11 cellular contexts compared by ENCODE assay signal in genomic region chr3:186722457-186722856, GRCh38. TPM values are rescaled to one million over a fixed set of nuclear protein-coding genes. Genes with fewer than 3 reads are reported as not detected.
DNase-seq lines count a peak whose midpoint lies in the region; ATAC-seq and TF ChIP-seq lines count a peak whose summit lies in the region.
"Had no signal": no experiment of that assay in that cellular context is flagged by ENCODE, and none has a peak within 500 bp of the region (broad histone marks: within the 10 kb centered on the region; RNA-seq: fewer than 3 reads in every experiment).

No MANE protein-coding gene starts in this region.

- H3K36me3 Mint-ChIP-seq in WTC11 = no peaks in the 10 kb centered on the region
- H3K36me3 Mint-ChIP-seq: stimulated activated memory B cell treated with anti-CD40 and anti-IgM and Interleukin-4, amounts not matched to agents 10 μg/mL and 1 μg/mL and 100 μg/mL, for 72 hours had no signal

- POLR2A ChIA-PET in WTC11 (lab: Charles Lee) = no interaction called here

- H3K27ac Mint-ChIP-seq in WTC11 = no peak overlapping the region
- H3K27ac Mint-ChIP-seq: stimulated activated memory B cell treated with anti-CD40 and anti-IgM and Interleukin-4, amounts not matched to agents 10 μg/mL and 1 μg/mL and 100 μg/mL, for 72 hours had no signal

- H3K4me3 Mint-ChIP-seq in WTC11 = no peak overlapping the region
- H3K4me3 Mint-ChIP-seq: stimulated activated memory B cell treated with anti-CD40 and anti-IgM and Interleukin-4, amounts not matched to agents 10 μg/mL and 1 μg/mL and 100 μg/mL, for 72 hours had no signal

- no peaks in the 10 kb centered on the region for H3K27me3 Mint-ChIP-seq in WTC11 (ENCODE audit: low read depth)
- H3K27me3 Mint-ChIP-seq: stimulated activated memory B cell treated with anti-CD40 and anti-IgM and Interleukin-4, amounts not matched to agents 10 μg/mL and 1 μg/mL and 100 μg/mL, for 72 hours had no signal

- CTCF ChIA-PET in WTC11 (lab: Charles Lee) = interaction anchor here (0.6 to 3.1 kb wide), 4 partner anchors 14 to 230 kb away, joined by 3 to 17 read pairs (median 6); no protein-coding TSS in a partner anchor

- no peak for TF ChIP-seq CTCF in WTC11 (IDR thresholded peaks at IDR 0.05)

- DNase-seq in AG20443 (ENCODE audit: low spot score) (peak; percentile 28), HT-29 (ENCODE audit: low spot score) (peak; percentile 77), WTC11 (ENCODE audit: low spot score) (peak; percentile 32), iPS-NIHi11 (ENCODE audit: low spot score) (peak; percentile 57), NCI-H2107 (lab: John Stamatoyannopoulos, UW) (no peak)
- no peak for DNase-seq in activated effector memory CD4-positive, alpha-beta T cell treated with anti-CD3 and anti-CD28 coated beads, Interleukin-2, amount 50 U/mL, for 16 hours
- DNase-seq: activated CD4-positive, CD25-positive, alpha-beta regulatory T cell; activated naive CD4-positive, alpha-beta T cell treated with anti-CD3 and anti-CD28 coated beads, Interleukin-2, amount 50 U/mL, for 16 hours had no signal

- H3K4me1 Mint-ChIP-seq in WTC11 = peaks cover 11% of the 10 kb centered on the region
- H3K4me1 Mint-ChIP-seq: stimulated activated memory B cell treated with anti-CD40 and anti-IgM and Interleukin-4, amounts not matched to agents 10 μg/mL and 1 μg/mL and 100 μg/mL, for 72 hours had no signal

- H3K9me3 Mint-ChIP-seq in WTC11 = peaks cover 4% of the 10 kb centered on the region; the same call in 1 of the 2 replicates
- H3K9me3 Mint-ChIP-seq: stimulated activated memory B cell treated with anti-CD40 and anti-IgM and Interleukin-4, amounts not matched to agents 10 μg/mL and 1 μg/mL and 100 μg/mL, for 72 hours had no signal

- peak; percentile 96 for ATAC-seq in WTC11
- ATAC-seq in HG03135 (IDR thresholded peaks at IDR 0.05; ENCODE audit: unreplicated experiment) = no peak
- ATAC-seq in GM18520 (IDR thresholded peaks at IDR 0.05; ENCODE audit: unreplicated experiment) = no peak
- ATAC-seq: stimulated activated memory B cell treated with anti-CD40 and anti-IgM and Interleukin-4, amounts not matched to agents 10 μg/mL and 1 μg/mL and 100 μg/mL, for 72 hours had no signal

TF ChIP-seq in WTC11, 78 proteins besides CTCF, POLR2A, EP300 and RAD21:
- TF ChIP-seq FOXP4 (CRISPR knock-in tag; IDR thresholded peaks at IDR 0.05) = no peak
- no peak for TF ChIP-seq NR2C2 (CRISPR knock-in tag; IDR thresholded peaks at IDR 0.05)
- no peak for TF ChIP-seq E2F5 (CRISPR knock-in tag; IDR thresholded peaks at IDR 0.05)
- no peak for TF ChIP-seq ETV6 (CRISPR knock-in tag; IDR thresholded peaks at IDR 0.05)
- TF ChIP-seq GTF2I (CRISPR knock-in tag; conservative IDR thresholded peaks at IDR 0.05) = no peak
- TF ChIP-seq ZBTB21 (CRISPR knock-in tag; IDR thresholded peaks at IDR 0.05; ENCODE audit: borderline replicate concordance) = no peak
- no peak for TF ChIP-seq FOXP1 (CRISPR knock-in tag; IDR thresholded peaks at IDR 0.05; ENCODE audit: borderline replicate concordance)
- TF ChIP-seq JAZF1 (CRISPR knock-in tag; IDR thresholded peaks at IDR 0.05) = no peak
- no peak for TF ChIP-seq IRF2 (CRISPR knock-in tag; IDR thresholded peaks at IDR 0.05; ENCODE audit: borderline replicate concordance, low read depth)

RNA-seq across cellular contexts. Expression of gene KNG1, which starts 5.3 kb away (rescaled TPM):
- total RNA-seq in HT-29 (2014; rRNA removed; shearing (Covaris generic)) = not detected in 2 replicates
- 0.13 to 0.44 TPM (median 0.34 TPM) in 3 replicates for total RNA-seq in WTC11 (2021)

RNA-seq across cellular contexts. Expression of gene HRG, which starts 56.6 kb away (rescaled TPM):
- not detected in 2 replicates for total RNA-seq in HT-29 (2014; rRNA removed; shearing (Covaris generic))
- 0.11 to 0.24 TPM (median 0.11 TPM) in 3 replicates for total RNA-seq in WTC11 (2021)

Comparison
In these comparisons a context has a peak if more than half of its experiments do, and no peak if none do; other contexts are left out.
1. DNase-seq: peak in AG20443 (single experiment), HT-29 (single experiment), WTC11 (single experiment) and iPS-NIHi11 (single experiment); none in activated effector memory CD4-positive, alpha-beta T cell treated with anti-CD3 and anti-CD28 coated beads, Interleukin-2, amount 50 U/mL, for 16 hours (single experiment) and NCI-H2107 (single experiment).